ENCODE assay signal across 8 cellular contexts in genomic region chrX:103831803-103832544, GRCh38. TPM values are rescaled to one million over a fixed set of nuclear protein-coding genes. Genes with fewer than 3 reads are reported as not detected.
DNase-seq lines count a peak whose midpoint lies in the region; ATAC-seq and TF ChIP-seq lines count a peak whose summit lies in the region.

Gene RAB9B, minus strand, starts transcription at chrX:103832257. Its CDS starts 6,473 bp downstream, at chrX:103825784.

- peak within 1 kb of the TSS; percentile 95 for H2AFZ ChIP-seq in KMS-11 (ENCODE audit: low read depth)

- no peaks in the 10 kb centered on the region for H3K9me3 ChIP-seq in T-helper 17 cell (ENCODE audit: control insufficient read depth, low read length, poor library complexity, severe bottlenecking)
- no peaks in the 10 kb centered on the region for H3K9me3 ChIP-seq in iPS-20b (ENCODE audit: insufficient read depth, low read depth, low read length)

- H3K4me1 Mint-ChIP-seq in T-helper 17 cell: peaks cover 4% of the 10 kb centered on the region

- in situ Hi-C loops in brain microvascular endothelial cell (cut with HindIII; ENCODE audit: low pct_ligation_motif_present, low sequenced_read_pairs): no loop called here

- H3K27me3 ChIP-seq in KMS-11 (ENCODE audit: insufficient read depth, low read depth) (no peaks in the 10 kb centered on the region), brain microvascular endothelial cell (replicated peaks) (no peaks in the 10 kb centered on the region), iPS-20b (ENCODE audit: insufficient read depth, low read length) (peaks cover 37% of the 10 kb centered on the region)

- H3K4me1 ChIP-seq in KMS-11 (ENCODE audit: low read depth, poor library complexity, severe bottlenecking) (peaks cover 4% of the 10 kb centered on the region), iPS-20b (ENCODE audit: insufficient read depth, low read length) (no peaks in the 10 kb centered on the region)

- H3K27ac ChIP-seq in KMS-11 (no peak within 1 kb of the TSS), brain microvascular endothelial cell (no peak within 1 kb of the TSS), iPS-20b (ENCODE audit: low read length) (no peak within 1 kb of the TSS)

- H3K27me3 Mint-ChIP-seq in T-helper 17 cell: peaks cover 9% of the 10 kb centered on the region

- no peaks in the 10 kb centered on the region for H4K20me1 ChIP-seq in KMS-11 (ENCODE audit: insufficient read depth)

- peak; percentile 82 for ATAC-seq in GM21576 (IDR thresholded peaks at IDR 0.05; ENCODE audit: unreplicated experiment)
- peak; percentile 87 for ATAC-seq in T-helper 17 cell

- no peak for TF ChIP-seq CTCF in KMS-11 (conservative IDR thresholded peaks at IDR 0.05; ENCODE audit: low read depth, low read length)
- TF ChIP-seq CTCF in brain microvascular endothelial cell (IDR thresholded peaks at IDR 0.05; ENCODE audit: low read depth, low read length, missing control alignments): no peak

- peak; percentile 52 for DNase-seq in DMS53 treated with DMSO at 0.1 percent for 48 hours (lab: John Stamatoyannopoulos, UW; ENCODE audit: unreplicated experiment)
- peak in 1 of 3 donors; percentile 3 for DNase-seq in T-helper 17 cell
- peak; percentile 13 for DNase-seq in brain microvascular endothelial cell
- DNase-seq in skeletal muscle cell (ENCODE audit: low read depth): no peak
- DNase-seq in GOT3 (lab: John Stamatoyannopoulos, UW): no peak

- no peaks in the 10 kb centered on the region for H3K79me2 ChIP-seq in KMS-11 (ENCODE audit: insufficient read depth, low read depth)

- peak within 1 kb of the TSS; percentile 44; the same call in 1 of the 2 replicates for H3K9ac ChIP-seq in KMS-11
- no peak within 1 kb of the TSS for H3K9ac ChIP-seq in iPS-20b (ENCODE audit: low read depth, low read length)

- H3K4me3 ChIP-seq in KMS-11 (IDR thresholded peaks at IDR 0.05; ENCODE audit: insufficient read depth, low read depth, low read length) (no peak within 1 kb of the TSS), brain microvascular endothelial cell (ENCODE audit: low read depth, low read length) (peak within 1 kb of the TSS; percentile 64), iPS-20b (ENCODE audit: low read length) (peak within 1 kb of the TSS; percentile 69), skeletal muscle cell (ENCODE audit: low read depth, low read length) (peak within 1 kb of the TSS; percentile 56)

- H3K36me3 ChIP-seq in KMS-11 (ENCODE audit: insufficient read depth) (no peaks in the 10 kb centered on the region), brain microvascular endothelial cell (replicated peaks) (no peaks in the 10 kb centered on the region), iPS-20b (ENCODE audit: insufficient read depth, low read depth, low read length) (no peaks in the 10 kb centered on the region)

- peak within 1 kb of the TSS; percentile 97 for H3K4me3 Mint-ChIP-seq in T-helper 17 cell

- no peaks in the 10 kb centered on the region for H3K36me3 Mint-ChIP-seq in T-helper 17 cell (ENCODE audit: low read depth)

- peak within 1 kb of the TSS; percentile 76 for H3K4me2 ChIP-seq in KMS-11

- peak within 1 kb of the TSS; percentile 79 for H3K27ac Mint-ChIP-seq in T-helper 17 cell

RNA-seq across cellular contexts. Expression of gene RAB9B, which starts in this region (rescaled TPM):
- under 1 TPM; 0.18 to 0.25 TPM for total RNA-seq in T-helper 17 cell

Comparison
In these comparisons a context has a peak if more than half of its experiments do, and no peak if none do; other contexts are left out.
1. Peak in ATAC-seq in T-helper 17 cell; RNA of the gene not detected or under 1 TPM.
2. DNase-seq: peak in DMS53 treated with DMSO at 0.1 percent for 48 hours (single experiment) and brain microvascular endothelial cell (single experiment); none in skeletal muscle cell (single experiment) and GOT3 (single experiment).